ENCODE assay signal across 9 cellular contexts in genomic region chr2:205734436-205734835, GRCh38. TPM values are rescaled to one million over a fixed set of nuclear protein-coding genes. Genes with fewer than 3 reads are reported as not detected.
A peak's percentile ranks its signal among the peaks of the same experiment; 100 is the strongest.
DNase-seq lines count a peak whose midpoint lies in the region; TF ChIP-seq lines count a peak whose summit lies in the region.
"Had no signal": no experiment of that assay in that cellular context is flagged by ENCODE, and none has a peak within 500 bp of the region (broad histone marks: within the 10 kb centered on the region; RNA-seq: fewer than 3 reads in every experiment).

No MANE protein-coding gene starts in this region.

- no peak overlapping the region for H3K4me3 ChIP-seq in H7 (ENCODE audit: insufficient read depth, low read depth, low read length)
- no peak overlapping the region for H3K4me3 ChIP-seq in fibroblast of villous mesenchyme (ENCODE audit: low read depth, low read length)

- POLR2A ChIA-PET in HEK293T (lab: Yijun Ruan, JAX) = no interaction called here

- CTCF ChIA-PET in HEK293T (lab: Yijun Ruan, JAX) = interaction anchor here (0.6 to 0.8 kb wide), 2 partner anchors 40 to 825 kb away, joined by 3 read pairs; no protein-coding TSS in a partner anchor

- peak; percentile 78 for DNase-seq in H7
- DNase-seq in SK-N-DZ (ENCODE audit: low spot score) = peak; percentile 30
- peak; percentile 88 for DNase-seq in fibroblast of villous mesenchyme (ENCODE audit: low read depth)
- peak; percentile 88 for DNase-seq in renal cortical epithelial cell (ENCODE audit: low read depth)
- DNase-seq in NOMO-1 treated with DMSO at 0.1 percent for 48 hours (lab: John Stamatoyannopoulos, UW; ENCODE audit: unreplicated experiment) = no peak
- DNase-seq in activated CD8-positive, alpha-beta memory T cell treated with anti-CD3 and anti-CD28 coated beads, Interleukin-2, amount 50 U/mL, for 4 hours = no peak
- no peak for DNase-seq in HPDE6-E6E7 (ENCODE audit: extremely low spot score)
- DNase-seq in HEK293T (ENCODE audit: extremely low spot score) = no peak
- DNase-seq: NCI-H187 treated with DMSO at 0.1 percent for 48 hours had no signal

- TF ChIP-seq CTCF in fibroblast of villous mesenchyme (IDR thresholded peaks at IDR 0.05; ENCODE audit: insufficient read depth, low read depth, low read length) = no peak

- H3K27me3 ChIP-seq in H7 (ENCODE audit: control insufficient read depth, insufficient read depth, low read length) = no peaks in the 10 kb centered on the region

- H3K36me3 ChIP-seq in H7 (replicated peaks; ENCODE audit: control insufficient read depth, insufficient read depth, low read length) = no peaks in the 10 kb centered on the region

TF ChIP-seq in HEK293T, 16 proteins besides CTCF, POLR2A, EP300 and RAD21:
- TF ChIP-seq FOXA1 (IDR thresholded peaks at IDR 0.05) = no peak
- TF ChIP-seq ARNT (IDR thresholded peaks at IDR 0.05) = no peak
- TF ChIP-seq SP1 (IDR thresholded peaks at IDR 0.05) = no peak
- no peak for TF ChIP-seq NFRKB (IDR thresholded peaks at IDR 0.05)
- no peak for TF ChIP-seq ELF4 (IDR thresholded peaks at IDR 0.05)
- no peak for TF ChIP-seq SUZ12 (IDR thresholded peaks at IDR 0.05)

RNA-seq across cellular contexts. Expression of gene NRP2, which starts 52.1 kb away (rescaled TPM):
- 89.1 and 92.4 TPM in 2 replicates for total RNA-seq in H7 (2014; rRNA removed; shearing (Covaris generic))
- 47.9 and 51.4 TPM in 2 replicates for polyA plus RNA-seq in SK-N-DZ (2014; cell fraction: cytosol; rRNA removed)
- polyA plus RNA-seq in SK-N-DZ (2014; cell fraction: nucleus; rRNA removed) = 28.9 and 30.8 TPM in 2 replicates
- total RNA-seq in fibroblast of villous mesenchyme = 117 and 120 TPM in 2 replicates
- total RNA-seq in renal cortical epithelial cell = 38.9 and 39.1 TPM in 2 replicates

Comparison
In these comparisons a context has a peak if more than half of its experiments do, and no peak if none do; other contexts are left out.
1. DNase-seq: peak in H7 (single experiment), SK-N-DZ (single experiment), fibroblast of villous mesenchyme (single experiment) and renal cortical epithelial cell (single experiment); none in NOMO-1 treated with DMSO at 0.1 percent for 48 hours (single experiment), activated CD8-positive, alpha-beta memory T cell treated with anti-CD3 and anti-CD28 coated beads, Interleukin-2, amount 50 U/mL, for 4 hours (single experiment), HPDE6-E6E7 (single experiment) and HEK293T (single experiment).